1 cellular context compared by ENCODE assay signal in the genomic region with DNA sequence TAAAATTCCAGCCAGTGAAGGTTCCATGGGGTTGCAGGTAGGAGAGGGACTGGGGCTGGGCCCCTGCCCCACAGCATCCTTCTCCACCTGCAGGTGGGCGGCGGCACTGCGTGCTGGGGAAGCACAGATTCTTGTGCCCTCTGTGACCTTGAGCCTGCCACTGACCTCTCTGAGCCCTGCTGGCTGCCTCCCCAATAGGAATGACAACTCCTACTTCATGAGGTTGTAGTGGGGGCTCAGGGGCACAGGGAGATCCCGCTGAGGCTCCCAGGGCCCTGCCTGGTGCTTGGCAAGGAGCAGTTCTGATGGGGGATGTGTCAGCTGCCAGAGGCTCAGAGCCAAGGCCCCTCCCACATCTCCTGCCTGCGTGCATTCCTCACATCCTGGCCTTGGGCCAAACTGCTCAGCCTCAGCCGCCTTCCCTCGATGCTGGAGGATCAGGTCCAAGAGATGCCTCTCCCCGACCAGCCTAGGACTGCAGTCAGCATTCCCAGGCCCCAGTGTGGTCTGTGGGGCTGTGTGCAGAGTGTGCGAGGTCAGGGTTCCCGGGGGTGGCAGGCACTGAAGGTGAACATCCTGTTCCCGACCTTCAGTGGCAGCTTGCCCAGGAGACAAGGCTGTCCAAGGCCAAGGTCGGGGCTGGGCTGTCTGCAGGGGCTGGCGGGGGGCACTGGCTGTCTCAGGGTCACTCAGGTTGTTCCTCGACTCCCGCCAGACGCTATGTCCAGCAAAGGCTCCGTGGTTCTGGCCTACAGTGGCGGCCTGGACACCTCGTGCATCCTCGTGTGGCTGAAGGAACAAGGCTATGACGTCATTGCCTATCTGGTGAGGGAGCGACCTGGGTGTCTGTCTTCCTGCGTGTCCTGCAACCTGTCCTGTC.
A peak's percentile ranks its signal among the peaks of the same experiment; 100 is the strongest.
TF ChIP-seq lines count a peak whose summit lies in the region.

No MANE protein-coding gene starts in this region.

TF ChIP-seq in HepG2, 621 proteins besides CTCF, POLR2A, EP300 and RAD21 (continued from another document and continues in another):
- TF ChIP-seq SIX1 (CRISPR knock-in tag; IDR thresholded peaks at IDR 0.05; ENCODE audit: borderline replicate concordance) (no peak), KLF6 (CRISPR knock-in tag; IDR thresholded peaks at IDR 0.05) (no peak), KDM2A (CRISPR knock-in tag; IDR thresholded peaks at IDR 0.05; ENCODE audit: borderline replicate concordance, low read depth) (peak; percentile 22; the same call in 1 of the 2 replicates), SIX4 (CRISPR knock-in tag; IDR thresholded peaks at IDR 0.05) (no peak), HNRNPK (IDR thresholded peaks at IDR 0.05; ENCODE audit: low read depth, low read length, poor library complexity, severe bottlenecking) (no peak), MED13 (CRISPR knock-in tag; IDR thresholded peaks at IDR 0.05) (no peak), SIN3A (IDR thresholded peaks at IDR 0.05; ENCODE audit: borderline replicate concordance, low read depth, low read length) (no peak), ZNF451 (CRISPR knock-in tag; IDR thresholded peaks at IDR 0.05) (no peak), PAX8 (CRISPR knock-in tag; IDR thresholded peaks at IDR 0.05; ENCODE audit: borderline replicate concordance) (no peak), ZZZ3 (CRISPR knock-in tag; IDR thresholded peaks at IDR 0.05; ENCODE audit: borderline replicate concordance) (no peak), ZMYM4 (CRISPR knock-in tag; IDR thresholded peaks at IDR 0.05) (no peak), MAFF (IDR thresholded peaks at IDR 0.05; ENCODE audit: low read depth, low read length) (no peak), SMYD3 (CRISPR knock-in tag; IDR thresholded peaks at IDR 0.05) (no peak), FOXA3 (CRISPR knock-in tag; IDR thresholded peaks at IDR 0.05) (no peak), REXO4 (CRISPR knock-in tag; IDR thresholded peaks at IDR 0.05; ENCODE audit: borderline replicate concordance) (no peak), TEAD2 (CRISPR knock-in tag; IDR thresholded peaks at IDR 0.05) (no peak), FOSL1 (CRISPR knock-in tag; IDR thresholded peaks at IDR 0.05; ENCODE audit: borderline replicate concordance) (no peak), HDAC2 (CRISPR knock-in tag; IDR thresholded peaks at IDR 0.05) (no peak; the same call in 1 of the 2 replicates), PPARG (CRISPR knock-in tag; conservative IDR thresholded peaks at IDR 0.05) (no peak), PHF21A (CRISPR knock-in tag; IDR thresholded peaks at IDR 0.05) (peak; percentile 16; the same call in 1 of the 2 replicates), ISX (CRISPR knock-in tag; conservative IDR thresholded peaks at IDR 0.05) (no peak), MYC (CRISPR knock-in tag; IDR thresholded peaks at IDR 0.05; ENCODE audit: borderline replicate concordance) (peak; percentile 33; the same call in 1 of the 2 replicates), ZNF446 (CRISPR knock-in tag; IDR thresholded peaks at IDR 0.05) (no peak), ZNF678 (CRISPR knock-in tag; IDR thresholded peaks at IDR 0.05) (no peak), ZNF484 (CRISPR knock-in tag; IDR thresholded peaks at IDR 0.05; ENCODE audit: borderline replicate concordance, low read depth) (0 out of 2 replicates have a peak, but pooled peaks have one; percentile 47), CHCHD3 (CRISPR knock-in tag; IDR thresholded peaks at IDR 0.05) (no peak), KLF12 (CRISPR knock-in tag; IDR thresholded peaks at IDR 0.05; ENCODE audit: borderline replicate concordance) (no peak), ZNF577 (CRISPR knock-in tag; IDR thresholded peaks at IDR 0.05; ENCODE audit: borderline replicate concordance, low read depth) (no peak), AGO2 (optimal IDR thresholded peaks at IDR 0.05; ENCODE audit: low read depth, low read length) (no peak), EZH2 (conservative IDR thresholded peaks at IDR 0.05; ENCODE audit: low read depth, low read length) (no peak), ZNF253 (CRISPR knock-in tag; IDR thresholded peaks at IDR 0.05; ENCODE audit: borderline replicate concordance) (no peak), SP4 (CRISPR knock-in tag; IDR thresholded peaks at IDR 0.05) (no peak), CREB1 (IDR thresholded peaks at IDR 0.05) (peak; percentile 96), CREB1 (CRISPR knock-in tag; IDR thresholded peaks at IDR 0.05) (no peak), ELF3 (CRISPR knock-in tag; IDR thresholded peaks at IDR 0.05) (no peak)
- TF ChIP-seq, protein P1, sequence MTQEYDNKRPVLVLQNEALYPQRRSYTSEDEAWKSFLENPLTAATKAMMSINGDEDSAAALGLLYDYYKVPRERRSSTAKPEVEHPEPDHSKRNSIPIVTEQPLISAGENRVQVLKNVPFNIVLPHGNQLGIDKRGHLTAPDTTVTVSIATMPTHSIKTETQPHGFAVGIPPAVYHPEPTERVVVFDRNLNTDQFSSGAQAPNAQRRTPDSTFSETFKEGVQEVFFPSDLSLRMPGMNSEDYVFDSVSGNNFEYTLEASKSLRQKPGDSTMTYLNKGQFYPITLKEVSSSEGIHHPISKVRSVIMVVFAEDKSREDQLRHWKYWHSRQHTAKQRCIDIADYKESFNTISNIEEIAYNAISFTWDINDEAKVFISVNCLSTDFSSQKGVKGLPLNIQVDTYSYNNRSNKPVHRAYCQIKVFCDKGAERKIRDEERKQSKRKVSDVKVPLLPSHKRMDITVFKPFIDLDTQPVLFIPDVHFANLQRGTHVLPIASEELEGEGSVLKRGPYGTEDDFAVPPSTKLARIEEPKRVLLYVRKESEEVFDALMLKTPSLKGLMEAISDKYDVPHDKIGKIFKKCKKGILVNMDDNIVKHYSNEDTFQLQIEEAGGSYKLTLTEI (CRISPR knock-in tag; conservative IDR thresholded peaks at IDR 0.05) = no peak
- TF ChIP-seq, protein P2, sequence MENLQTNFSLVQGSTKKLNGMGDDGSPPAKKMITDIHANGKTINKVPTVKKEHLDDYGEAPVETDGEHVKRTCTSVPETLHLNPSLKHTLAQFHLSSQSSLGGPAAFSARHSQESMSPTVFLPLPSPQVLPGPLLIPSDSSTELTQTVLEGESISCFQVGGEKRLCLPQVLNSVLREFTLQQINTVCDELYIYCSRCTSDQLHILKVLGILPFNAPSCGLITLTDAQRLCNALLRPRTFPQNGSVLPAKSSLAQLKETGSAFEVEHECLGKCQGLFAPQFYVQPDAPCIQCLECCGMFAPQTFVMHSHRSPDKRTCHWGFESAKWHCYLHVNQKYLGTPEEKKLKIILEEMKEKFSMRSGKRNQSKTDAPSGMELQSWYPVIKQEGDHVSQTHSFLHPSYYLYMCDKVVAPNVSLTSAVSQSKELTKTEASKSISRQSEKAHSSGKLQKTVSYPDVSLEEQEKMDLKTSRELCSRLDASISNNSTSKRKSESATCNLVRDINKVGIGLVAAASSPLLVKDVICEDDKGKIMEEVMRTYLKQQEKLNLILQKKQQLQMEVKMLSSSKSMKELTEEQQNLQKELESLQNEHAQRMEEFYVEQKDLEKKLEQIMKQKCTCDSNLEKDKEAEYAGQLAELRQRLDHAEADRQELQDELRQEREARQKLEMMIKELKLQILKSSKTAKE (CRISPR knock-in tag; IDR thresholded peaks at IDR 0.05; ENCODE audit: borderline replicate concordance) = peak; percentile 92
- TF ChIP-seq, protein P3, sequence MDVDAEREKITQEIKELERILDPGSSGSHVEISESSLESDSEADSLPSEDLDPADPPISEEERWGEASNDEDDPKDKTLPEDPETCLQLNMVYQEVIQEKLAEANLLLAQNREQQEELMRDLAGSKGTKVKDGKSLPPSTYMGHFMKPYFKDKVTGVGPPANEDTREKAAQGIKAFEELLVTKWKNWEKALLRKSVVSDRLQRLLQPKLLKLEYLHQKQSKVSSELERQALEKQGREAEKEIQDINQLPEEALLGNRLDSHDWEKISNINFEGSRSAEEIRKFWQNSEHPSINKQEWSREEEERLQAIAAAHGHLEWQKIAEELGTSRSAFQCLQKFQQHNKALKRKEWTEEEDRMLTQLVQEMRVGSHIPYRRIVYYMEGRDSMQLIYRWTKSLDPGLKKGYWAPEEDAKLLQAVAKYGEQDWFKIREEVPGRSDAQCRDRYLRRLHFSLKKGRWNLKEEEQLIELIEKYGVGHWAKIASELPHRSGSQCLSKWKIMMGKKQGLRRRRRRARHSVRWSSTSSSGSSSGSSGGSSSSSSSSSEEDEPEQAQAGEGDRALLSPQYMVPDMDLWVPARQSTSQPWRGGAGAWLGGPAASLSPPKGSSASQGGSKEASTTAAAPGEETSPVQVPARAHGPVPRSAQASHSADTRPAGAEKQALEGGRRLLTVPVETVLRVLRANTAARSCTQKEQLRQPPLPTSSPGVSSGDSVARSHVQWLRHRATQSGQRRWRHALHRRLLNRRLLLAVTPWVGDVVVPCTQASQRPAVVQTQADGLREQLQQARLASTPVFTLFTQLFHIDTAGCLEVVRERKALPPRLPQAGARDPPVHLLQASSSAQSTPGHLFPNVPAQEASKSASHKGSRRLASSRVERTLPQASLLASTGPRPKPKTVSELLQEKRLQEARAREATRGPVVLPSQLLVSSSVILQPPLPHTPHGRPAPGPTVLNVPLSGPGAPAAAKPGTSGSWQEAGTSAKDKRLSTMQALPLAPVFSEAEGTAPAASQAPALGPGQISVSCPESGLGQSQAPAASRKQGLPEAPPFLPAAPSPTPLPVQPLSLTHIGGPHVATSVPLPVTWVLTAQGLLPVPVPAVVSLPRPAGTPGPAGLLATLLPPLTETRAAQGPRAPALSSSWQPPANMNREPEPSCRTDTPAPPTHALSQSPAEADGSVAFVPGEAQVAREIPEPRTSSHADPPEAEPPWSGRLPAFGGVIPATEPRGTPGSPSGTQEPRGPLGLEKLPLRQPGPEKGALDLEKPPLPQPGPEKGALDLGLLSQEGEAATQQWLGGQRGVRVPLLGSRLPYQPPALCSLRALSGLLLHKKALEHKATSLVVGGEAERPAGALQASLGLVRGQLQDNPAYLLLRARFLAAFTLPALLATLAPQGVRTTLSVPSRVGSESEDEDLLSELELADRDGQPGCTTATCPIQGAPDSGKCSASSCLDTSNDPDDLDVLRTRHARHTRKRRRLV (CRISPR knock-in tag; IDR thresholded peaks at IDR 0.05) = no peak
- TF ChIP-seq, protein P4, sequence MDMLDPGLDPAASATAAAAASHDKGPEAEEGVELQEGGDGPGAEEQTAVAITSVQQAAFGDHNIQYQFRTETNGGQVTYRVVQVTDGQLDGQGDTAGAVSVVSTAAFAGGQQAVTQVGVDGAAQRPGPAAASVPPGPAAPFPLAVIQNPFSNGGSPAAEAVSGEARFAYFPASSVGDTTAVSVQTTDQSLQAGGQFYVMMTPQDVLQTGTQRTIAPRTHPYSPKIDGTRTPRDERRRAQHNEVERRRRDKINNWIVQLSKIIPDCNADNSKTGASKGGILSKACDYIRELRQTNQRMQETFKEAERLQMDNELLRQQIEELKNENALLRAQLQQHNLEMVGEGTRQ (IDR thresholded peaks at IDR 0.05; ENCODE audit: low read depth, low read length) = no peak
- TF ChIP-seq, protein P4 (CRISPR knock-in tag; IDR thresholded peaks at IDR 0.05; ENCODE audit: borderline replicate concordance) = no peak
- TF ChIP-seq, protein P5, sequence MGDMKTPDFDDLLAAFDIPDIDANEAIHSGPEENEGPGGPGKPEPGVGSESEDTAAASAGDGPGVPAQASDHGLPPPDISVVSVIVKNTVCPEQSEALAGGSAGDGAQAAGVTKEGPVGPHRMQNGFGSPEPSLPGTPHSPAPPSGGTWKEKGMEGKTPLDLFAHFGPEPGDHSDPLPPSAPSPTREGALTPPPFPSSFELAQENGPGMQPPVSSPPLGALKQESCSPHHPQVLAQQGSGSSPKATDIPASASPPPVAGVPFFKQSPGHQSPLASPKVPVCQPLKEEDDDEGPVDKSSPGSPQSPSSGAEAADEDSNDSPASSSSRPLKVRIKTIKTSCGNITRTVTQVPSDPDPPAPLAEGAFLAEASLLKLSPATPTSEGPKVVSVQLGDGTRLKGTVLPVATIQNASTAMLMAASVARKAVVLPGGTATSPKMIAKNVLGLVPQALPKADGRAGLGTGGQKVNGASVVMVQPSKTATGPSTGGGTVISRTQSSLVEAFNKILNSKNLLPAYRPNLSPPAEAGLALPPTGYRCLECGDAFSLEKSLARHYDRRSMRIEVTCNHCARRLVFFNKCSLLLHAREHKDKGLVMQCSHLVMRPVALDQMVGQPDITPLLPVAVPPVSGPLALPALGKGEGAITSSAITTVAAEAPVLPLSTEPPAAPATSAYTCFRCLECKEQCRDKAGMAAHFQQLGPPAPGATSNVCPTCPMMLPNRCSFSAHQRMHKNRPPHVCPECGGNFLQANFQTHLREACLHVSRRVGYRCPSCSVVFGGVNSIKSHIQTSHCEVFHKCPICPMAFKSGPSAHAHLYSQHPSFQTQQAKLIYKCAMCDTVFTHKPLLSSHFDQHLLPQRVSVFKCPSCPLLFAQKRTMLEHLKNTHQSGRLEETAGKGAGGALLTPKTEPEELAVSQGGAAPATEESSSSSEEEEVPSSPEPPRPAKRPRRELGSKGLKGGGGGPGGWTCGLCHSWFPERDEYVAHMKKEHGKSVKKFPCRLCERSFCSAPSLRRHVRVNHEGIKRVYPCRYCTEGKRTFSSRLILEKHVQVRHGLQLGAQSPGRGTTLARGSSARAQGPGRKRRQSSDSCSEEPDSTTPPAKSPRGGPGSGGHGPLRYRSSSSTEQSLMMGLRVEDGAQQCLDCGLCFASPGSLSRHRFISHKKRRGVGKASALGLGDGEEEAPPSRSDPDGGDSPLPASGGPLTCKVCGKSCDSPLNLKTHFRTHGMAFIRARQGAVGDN (CRISPR knock-in tag; IDR thresholded peaks at IDR 0.05) = peak; percentile 73
- TF ChIP-seq, protein P6, sequence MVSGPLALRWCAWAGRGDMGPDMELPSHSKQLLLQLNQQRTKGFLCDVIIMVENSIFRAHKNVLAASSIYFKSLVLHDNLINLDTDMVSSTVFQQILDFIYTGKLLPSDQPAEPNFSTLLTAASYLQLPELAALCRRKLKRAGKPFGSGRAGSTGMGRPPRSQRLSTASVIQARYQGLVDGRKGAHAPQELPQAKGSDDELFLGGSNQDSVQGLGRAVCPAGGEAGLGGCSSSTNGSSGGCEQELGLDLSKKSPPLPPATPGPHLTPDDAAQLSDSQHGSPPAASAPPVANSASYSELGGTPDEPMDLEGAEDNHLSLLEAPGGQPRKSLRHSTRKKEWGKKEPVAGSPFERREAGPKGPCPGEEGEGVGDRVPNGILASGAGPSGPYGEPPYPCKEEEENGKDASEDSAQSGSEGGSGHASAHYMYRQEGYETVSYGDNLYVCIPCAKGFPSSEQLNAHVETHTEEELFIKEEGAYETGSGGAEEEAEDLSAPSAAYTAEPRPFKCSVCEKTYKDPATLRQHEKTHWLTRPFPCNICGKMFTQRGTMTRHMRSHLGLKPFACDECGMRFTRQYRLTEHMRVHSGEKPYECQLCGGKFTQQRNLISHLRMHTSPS (CRISPR knock-in tag; IDR thresholded peaks at IDR 0.05; ENCODE audit: low read depth) = no peak
- TF ChIP-seq, protein P7, sequence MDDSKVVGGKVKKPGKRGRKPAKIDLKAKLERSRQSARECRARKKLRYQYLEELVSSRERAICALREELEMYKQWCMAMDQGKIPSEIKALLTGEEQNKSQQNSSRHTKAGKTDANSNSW (CRISPR knock-in tag; IDR thresholded peaks at IDR 0.05; ENCODE audit: borderline replicate concordance) = no peak
